In the genomic region with DNA sequence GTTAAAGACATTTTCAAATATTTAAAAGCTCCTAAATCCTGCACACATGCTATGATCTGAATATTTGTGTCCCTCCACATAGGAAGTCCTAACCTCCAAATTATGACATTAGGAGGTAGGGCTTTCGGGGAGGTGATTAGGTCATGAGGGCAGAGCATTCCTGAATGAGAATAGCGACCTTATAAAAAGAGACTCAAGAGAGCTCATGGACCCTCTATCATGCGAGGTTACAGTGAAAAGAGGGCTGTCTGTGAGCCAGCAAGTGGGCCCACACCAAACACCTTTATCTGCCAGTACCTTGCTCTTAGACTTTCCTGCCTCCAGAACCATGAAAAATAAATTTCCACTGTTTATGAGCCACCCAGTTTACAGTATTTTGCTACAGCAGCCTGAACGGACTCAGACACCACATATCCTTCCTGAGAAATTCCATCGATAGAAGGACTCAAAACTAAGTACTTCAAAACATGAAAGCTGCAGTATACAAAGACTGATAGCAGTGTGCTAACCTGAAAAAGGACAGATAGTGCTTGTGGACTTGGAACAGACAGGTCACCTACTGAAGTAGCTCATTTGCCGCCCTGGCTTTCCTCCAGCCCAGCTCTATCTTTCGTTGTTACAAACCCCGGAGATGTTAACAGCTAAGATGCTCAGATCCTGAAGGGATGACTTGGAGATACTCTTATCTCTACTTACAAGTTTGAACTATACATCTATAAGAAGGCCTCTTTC, we compare ENCODE assay signal across 1 cellular context.
TF ChIP-seq lines count a peak whose summit lies in the region.

No MANE protein-coding gene starts in this region.

TF ChIP-seq in K562, 482 proteins besides CTCF, POLR2A, EP300 and RAD21:
- no peak for TF ChIP-seq KAT7 (CRISPR knock-in tag; IDR thresholded peaks at IDR 0.05; ENCODE audit: borderline replicate concordance)
- no peak for TF ChIP-seq KLF6 (CRISPR knock-in tag; IDR thresholded peaks at IDR 0.05; ENCODE audit: borderline replicate concordance)
- no peak for TF ChIP-seq ZC3H8 (IDR thresholded peaks at IDR 0.05)
- TF ChIP-seq STAT5B (CRISPR knock-in tag; IDR thresholded peaks at IDR 0.05) = no peak
